In the genomic region with DNA sequence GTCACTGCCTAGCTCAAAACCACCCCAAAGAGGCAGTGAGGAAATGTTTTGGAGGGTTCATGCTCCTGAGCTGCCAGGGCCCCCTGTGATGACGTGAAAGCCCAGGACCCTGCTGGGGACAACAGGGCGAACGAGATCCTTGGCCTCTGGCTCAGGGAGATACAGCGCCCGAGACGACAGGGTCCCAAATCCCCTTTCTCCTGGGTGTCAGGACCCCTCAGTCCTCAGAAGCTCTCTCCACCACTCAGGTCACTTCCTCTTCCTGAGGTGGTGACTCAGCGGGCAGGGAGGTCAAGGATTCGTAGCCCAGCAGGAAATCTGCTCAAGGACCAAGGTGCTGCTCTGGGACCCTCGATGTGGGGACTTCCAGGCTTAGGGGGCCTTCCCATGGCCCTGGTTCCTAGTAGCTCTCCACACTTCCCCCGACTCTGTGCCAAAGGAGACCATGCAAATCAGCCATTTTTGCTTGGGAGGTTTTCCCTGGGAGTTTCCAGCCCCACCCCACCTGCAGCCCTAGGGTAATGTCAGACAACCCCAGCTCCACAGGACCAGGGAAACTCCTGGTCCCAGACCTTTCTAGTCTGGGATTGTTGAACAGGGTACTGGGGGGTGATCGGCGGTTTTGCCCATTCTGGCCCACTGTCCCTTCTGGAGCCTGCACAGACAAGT, we compare ENCODE assay signal across 1 cellular context.
A peak's percentile ranks its signal among the peaks of the same experiment; 100 is the strongest.
TF ChIP-seq lines count a peak whose summit lies in the region.

No MANE protein-coding gene starts in this region.

TF ChIP-seq in GM12878, 131 proteins besides CTCF, POLR2A, EP300 and RAD21 (continued from another document and continues in another):
- TF ChIP-seq, protein P1, sequence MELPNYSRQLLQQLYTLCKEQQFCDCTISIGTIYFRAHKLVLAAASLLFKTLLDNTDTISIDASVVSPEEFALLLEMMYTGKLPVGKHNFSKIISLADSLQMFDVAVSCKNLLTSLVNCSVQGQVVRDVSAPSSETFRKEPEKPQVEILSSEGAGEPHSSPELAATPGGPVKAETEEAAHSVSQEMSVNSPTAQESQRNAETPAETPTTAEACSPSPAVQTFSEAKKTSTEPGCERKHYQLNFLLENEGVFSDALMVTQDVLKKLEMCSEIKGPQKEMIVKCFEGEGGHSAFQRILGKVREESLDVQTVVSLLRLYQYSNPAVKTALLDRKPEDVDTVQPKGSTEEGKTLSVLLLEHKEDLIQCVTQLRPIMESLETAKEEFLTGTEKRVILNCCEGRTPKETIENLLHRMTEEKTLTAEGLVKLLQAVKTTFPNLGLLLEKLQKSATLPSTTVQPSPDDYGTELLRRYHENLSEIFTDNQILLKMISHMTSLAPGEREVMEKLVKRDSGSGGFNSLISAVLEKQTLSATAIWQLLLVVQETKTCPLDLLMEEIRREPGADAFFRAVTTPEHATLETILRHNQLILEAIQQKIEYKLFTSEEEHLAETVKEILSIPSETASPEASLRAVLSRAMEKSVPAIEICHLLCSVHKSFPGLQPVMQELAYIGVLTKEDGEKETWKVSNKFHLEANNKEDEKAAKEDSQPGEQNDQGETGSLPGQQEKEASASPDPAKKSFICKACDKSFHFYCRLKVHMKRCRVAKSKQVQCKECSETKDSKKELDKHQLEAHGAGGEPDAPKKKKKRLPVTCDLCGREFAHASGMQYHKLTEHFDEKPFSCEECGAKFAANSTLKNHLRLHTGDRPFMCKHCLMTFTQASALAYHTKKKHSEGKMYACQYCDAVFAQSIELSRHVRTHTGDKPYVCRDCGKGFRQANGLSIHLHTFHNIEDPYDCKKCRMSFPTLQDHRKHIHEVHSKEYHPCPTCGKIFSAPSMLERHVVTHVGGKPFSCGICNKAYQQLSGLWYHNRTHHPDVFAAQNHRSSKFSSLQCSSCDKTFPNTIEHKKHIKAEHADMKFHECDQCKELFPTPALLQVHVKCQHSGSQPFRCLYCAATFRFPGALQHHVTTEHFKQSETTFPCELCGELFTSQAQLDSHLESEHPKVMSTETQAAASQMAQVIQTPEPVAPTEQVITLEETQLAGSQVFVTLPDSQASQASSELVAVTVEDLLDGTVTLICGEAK (IDR thresholded peaks at IDR 0.05; ENCODE audit: borderline replicate concordance), result no peak
- TF ChIP-seq IKZF1 (conservative IDR thresholded peaks at IDR 0.05), result peak; percentile 67
- TF ChIP-seq ASH2L (IDR thresholded peaks at IDR 0.05; ENCODE audit: borderline replicate concordance, low read depth), result no peak
- TF ChIP-seq CBX5 (IDR thresholded peaks at IDR 0.05; ENCODE audit: low read depth), result no peak
- TF ChIP-seq FOXM1 (IDR thresholded peaks at IDR 0.05; ENCODE audit: low read depth, low read length), result no peak
- TF ChIP-seq, protein P2, sequence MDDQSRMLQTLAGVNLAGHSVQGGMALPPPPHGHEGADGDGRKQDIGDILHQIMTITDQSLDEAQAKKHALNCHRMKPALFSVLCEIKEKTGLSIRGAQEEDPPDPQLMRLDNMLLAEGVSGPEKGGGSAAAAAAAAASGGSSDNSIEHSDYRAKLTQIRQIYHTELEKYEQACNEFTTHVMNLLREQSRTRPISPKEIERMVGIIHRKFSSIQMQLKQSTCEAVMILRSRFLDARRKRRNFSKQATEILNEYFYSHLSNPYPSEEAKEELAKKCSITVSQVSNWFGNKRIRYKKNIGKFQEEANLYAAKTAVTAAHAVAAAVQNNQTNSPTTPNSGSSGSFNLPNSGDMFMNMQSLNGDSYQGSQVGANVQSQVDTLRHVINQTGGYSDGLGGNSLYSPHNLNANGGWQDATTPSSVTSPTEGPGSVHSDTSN (IDR thresholded peaks at IDR 0.05; ENCODE audit: insufficient replicate concordance, low read depth, low read length), result no peak
- TF ChIP-seq SMAD5 (IDR thresholded peaks at IDR 0.05; ENCODE audit: low read depth), result no peak
- TF ChIP-seq, protein P3, sequence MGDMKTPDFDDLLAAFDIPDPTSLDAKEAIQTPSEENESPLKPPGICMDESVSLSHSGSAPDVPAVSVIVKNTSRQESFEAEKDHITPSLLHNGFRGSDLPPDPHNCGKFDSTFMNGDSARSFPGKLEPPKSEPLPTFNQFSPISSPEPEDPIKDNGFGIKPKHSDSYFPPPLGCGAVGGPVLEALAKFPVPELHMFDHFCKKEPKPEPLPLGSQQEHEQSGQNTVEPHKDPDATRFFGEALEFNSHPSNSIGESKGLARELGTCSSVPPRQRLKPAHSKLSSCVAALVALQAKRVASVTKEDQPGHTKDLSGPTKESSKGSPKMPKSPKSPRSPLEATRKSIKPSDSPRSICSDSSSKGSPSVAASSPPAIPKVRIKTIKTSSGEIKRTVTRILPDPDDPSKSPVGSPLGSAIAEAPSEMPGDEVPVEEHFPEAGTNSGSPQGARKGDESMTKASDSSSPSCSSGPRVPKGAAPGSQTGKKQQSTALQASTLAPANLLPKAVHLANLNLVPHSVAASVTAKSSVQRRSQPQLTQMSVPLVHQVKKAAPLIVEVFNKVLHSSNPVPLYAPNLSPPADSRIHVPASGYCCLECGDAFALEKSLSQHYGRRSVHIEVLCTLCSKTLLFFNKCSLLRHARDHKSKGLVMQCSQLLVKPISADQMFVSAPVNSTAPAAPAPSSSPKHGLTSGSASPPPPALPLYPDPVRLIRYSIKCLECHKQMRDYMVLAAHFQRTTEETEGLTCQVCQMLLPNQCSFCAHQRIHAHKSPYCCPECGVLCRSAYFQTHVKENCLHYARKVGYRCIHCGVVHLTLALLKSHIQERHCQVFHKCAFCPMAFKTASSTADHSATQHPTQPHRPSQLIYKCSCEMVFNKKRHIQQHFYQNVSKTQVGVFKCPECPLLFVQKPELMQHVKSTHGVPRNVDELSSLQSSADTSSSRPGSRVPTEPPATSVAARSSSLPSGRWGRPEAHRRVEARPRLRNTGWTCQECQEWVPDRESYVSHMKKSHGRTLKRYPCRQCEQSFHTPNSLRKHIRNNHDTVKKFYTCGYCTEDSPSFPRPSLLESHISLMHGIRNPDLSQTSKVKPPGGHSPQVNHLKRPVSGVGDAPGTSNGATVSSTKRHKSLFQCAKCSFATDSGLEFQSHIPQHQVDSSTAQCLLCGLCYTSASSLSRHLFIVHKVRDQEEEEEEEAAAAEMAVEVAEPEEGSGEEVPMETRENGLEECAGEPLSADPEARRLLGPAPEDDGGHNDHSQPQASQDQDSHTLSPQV (IDR thresholded peaks at IDR 0.05), result no peak
- TF ChIP-seq, protein P4, sequence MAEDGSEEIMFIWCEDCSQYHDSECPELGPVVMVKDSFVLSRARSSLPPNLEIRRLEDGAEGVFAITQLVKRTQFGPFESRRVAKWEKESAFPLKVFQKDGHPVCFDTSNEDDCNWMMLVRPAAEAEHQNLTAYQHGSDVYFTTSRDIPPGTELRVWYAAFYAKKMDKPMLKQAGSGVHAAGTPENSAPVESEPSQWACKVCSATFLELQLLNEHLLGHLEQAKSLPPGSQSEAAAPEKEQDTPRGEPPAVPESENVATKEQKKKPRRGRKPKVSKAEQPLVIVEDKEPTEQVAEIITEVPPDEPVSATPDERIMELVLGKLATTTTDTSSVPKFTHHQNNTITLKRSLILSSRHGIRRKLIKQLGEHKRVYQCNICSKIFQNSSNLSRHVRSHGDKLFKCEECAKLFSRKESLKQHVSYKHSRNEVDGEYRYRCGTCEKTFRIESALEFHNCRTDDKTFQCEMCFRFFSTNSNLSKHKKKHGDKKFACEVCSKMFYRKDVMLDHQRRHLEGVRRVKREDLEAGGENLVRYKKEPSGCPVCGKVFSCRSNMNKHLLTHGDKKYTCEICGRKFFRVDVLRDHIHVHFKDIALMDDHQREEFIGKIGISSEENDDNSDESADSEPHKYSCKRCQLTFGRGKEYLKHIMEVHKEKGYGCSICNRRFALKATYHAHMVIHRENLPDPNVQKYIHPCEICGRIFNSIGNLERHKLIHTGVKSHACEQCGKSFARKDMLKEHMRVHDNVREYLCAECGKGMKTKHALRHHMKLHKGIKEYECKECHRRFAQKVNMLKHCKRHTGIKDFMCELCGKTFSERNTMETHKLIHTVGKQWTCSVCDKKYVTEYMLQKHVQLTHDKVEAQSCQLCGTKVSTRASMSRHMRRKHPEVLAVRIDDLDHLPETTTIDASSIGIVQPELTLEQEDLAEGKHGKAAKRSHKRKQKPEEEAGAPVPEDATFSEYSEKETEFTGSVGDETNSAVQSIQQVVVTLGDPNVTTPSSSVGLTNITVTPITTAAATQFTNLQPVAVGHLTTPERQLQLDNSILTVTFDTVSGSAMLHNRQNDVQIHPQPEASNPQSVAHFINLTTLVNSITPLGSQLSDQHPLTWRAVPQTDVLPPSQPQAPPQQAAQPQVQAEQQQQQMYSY (CRISPR knock-in tag; IDR thresholded peaks at IDR 0.05), result no peak
- no peak for TF ChIP-seq PML (IDR thresholded peaks at IDR 0.05; ENCODE audit: low read length)
- no peak for TF ChIP-seq RB1 (IDR thresholded peaks at IDR 0.05; ENCODE audit: borderline replicate concordance)
- no peak for TF ChIP-seq CBX3 (IDR thresholded peaks at IDR 0.05; ENCODE audit: borderline replicate concordance, low read depth)
- no peak for TF ChIP-seq FOXK2 (IDR thresholded peaks at IDR 0.05)
- no peak for TF ChIP-seq SIX5 (IDR thresholded peaks at IDR 0.05; ENCODE audit: low read depth, low read length, severe bottlenecking)
- no peak for TF ChIP-seq ESRRA (IDR thresholded peaks at IDR 0.05; ENCODE audit: low read length)
- TF ChIP-seq YY1 (IDR thresholded peaks at IDR 0.05; ENCODE audit: low read depth, low read length), result peak; percentile 57
- TF ChIP-seq TBL1XR1 (IDR thresholded peaks at IDR 0.05; ENCODE audit: low read depth, low read length), result no peak
- TF ChIP-seq BRCA1 (IDR thresholded peaks at IDR 0.05; ENCODE audit: low read depth, low read length), result no peak
- no peak for TF ChIP-seq WRNIP1 (IDR thresholded peaks at IDR 0.05; ENCODE audit: borderline replicate concordance, low read depth, low read length)
- TF ChIP-seq, protein P5, sequence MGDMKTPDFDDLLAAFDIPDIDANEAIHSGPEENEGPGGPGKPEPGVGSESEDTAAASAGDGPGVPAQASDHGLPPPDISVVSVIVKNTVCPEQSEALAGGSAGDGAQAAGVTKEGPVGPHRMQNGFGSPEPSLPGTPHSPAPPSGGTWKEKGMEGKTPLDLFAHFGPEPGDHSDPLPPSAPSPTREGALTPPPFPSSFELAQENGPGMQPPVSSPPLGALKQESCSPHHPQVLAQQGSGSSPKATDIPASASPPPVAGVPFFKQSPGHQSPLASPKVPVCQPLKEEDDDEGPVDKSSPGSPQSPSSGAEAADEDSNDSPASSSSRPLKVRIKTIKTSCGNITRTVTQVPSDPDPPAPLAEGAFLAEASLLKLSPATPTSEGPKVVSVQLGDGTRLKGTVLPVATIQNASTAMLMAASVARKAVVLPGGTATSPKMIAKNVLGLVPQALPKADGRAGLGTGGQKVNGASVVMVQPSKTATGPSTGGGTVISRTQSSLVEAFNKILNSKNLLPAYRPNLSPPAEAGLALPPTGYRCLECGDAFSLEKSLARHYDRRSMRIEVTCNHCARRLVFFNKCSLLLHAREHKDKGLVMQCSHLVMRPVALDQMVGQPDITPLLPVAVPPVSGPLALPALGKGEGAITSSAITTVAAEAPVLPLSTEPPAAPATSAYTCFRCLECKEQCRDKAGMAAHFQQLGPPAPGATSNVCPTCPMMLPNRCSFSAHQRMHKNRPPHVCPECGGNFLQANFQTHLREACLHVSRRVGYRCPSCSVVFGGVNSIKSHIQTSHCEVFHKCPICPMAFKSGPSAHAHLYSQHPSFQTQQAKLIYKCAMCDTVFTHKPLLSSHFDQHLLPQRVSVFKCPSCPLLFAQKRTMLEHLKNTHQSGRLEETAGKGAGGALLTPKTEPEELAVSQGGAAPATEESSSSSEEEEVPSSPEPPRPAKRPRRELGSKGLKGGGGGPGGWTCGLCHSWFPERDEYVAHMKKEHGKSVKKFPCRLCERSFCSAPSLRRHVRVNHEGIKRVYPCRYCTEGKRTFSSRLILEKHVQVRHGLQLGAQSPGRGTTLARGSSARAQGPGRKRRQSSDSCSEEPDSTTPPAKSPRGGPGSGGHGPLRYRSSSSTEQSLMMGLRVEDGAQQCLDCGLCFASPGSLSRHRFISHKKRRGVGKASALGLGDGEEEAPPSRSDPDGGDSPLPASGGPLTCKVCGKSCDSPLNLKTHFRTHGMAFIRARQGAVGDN (IDR thresholded peaks at IDR 0.05), result no peak
- no peak for TF ChIP-seq ZSCAN29 (IDR thresholded peaks at IDR 0.05)
- TF ChIP-seq CHD1 (IDR thresholded peaks at IDR 0.05; ENCODE audit: low read depth, low read length), result no peak
- TF ChIP-seq TARDBP (IDR thresholded peaks at IDR 0.05; ENCODE audit: borderline replicate concordance), result no peak
- TF ChIP-seq, protein P6, sequence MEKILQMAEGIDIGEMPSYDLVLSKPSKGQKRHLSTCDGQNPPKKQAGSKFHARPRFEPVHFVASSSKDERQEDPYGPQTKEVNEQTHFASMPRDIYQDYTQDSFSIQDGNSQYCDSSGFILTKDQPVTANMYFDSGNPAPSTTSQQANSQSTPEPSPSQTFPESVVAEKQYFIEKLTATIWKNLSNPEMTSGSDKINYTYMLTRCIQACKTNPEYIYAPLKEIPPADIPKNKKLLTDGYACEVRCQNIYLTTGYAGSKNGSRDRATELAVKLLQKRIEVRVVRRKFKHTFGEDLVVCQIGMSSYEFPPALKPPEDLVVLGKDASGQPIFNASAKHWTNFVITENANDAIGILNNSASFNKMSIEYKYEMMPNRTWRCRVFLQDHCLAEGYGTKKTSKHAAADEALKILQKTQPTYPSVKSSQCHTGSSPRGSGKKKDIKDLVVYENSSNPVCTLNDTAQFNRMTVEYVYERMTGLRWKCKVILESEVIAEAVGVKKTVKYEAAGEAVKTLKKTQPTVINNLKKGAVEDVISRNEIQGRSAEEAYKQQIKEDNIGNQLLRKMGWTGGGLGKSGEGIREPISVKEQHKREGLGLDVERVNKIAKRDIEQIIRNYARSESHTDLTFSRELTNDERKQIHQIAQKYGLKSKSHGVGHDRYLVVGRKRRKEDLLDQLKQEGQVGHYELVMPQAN (conservative IDR thresholded peaks at IDR 0.05), result no peak
- no peak for TF ChIP-seq HCFC1 (IDR thresholded peaks at IDR 0.05; ENCODE audit: low read length)
- TF ChIP-seq, protein P7, sequence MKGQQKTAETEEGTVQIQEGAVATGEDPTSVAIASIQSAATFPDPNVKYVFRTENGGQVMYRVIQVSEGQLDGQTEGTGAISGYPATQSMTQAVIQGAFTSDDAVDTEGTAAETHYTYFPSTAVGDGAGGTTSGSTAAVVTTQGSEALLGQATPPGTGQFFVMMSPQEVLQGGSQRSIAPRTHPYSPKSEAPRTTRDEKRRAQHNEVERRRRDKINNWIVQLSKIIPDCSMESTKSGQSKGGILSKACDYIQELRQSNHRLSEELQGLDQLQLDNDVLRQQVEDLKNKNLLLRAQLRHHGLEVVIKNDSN (IDR thresholded peaks at IDR 0.05; ENCODE audit: borderline replicate concordance, extremely low read length, insufficient read depth, low read depth, low read length), result no peak
- TF ChIP-seq, protein P8, sequence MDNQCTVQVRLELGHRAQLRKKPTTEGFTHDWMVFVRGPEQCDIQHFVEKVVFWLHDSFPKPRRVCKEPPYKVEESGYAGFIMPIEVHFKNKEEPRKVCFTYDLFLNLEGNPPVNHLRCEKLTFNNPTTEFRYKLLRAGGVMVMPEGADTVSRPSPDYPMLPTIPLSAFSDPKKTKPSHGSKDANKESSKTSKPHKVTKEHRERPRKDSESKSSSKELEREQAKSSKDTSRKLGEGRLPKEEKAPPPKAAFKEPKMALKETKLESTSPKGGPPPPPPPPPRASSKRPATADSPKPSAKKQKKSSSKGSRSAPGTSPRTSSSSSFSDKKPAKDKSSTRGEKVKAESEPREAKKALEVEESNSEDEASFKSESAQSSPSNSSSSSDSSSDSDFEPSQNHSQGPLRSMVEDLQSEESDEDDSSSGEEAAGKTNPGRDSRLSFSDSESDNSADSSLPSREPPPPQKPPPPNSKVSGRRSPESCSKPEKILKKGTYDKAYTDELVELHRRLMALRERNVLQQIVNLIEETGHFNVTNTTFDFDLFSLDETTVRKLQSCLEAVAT (IDR thresholded peaks at IDR 0.05), result no peak
- no peak for TF ChIP-seq ZNF622 (IDR thresholded peaks at IDR 0.05)
- no peak for TF ChIP-seq MYC (IDR thresholded peaks at IDR 0.05; ENCODE audit: insufficient read depth, insufficient read length, insufficient replicate concordance, low read length, severe bottlenecking)
- no peak for TF ChIP-seq TCF12 (IDR thresholded peaks at IDR 0.05; ENCODE audit: low read depth, low read length)
- no peak for TF ChIP-seq MYB (IDR thresholded peaks at IDR 0.05; ENCODE audit: borderline replicate concordance, low read depth, low read length)
- no peak for TF ChIP-seq SMARCA5 (IDR thresholded peaks at IDR 0.05)
- 0 out of 2 replicates have a peak, but pooled peaks have one; percentile 3 for TF ChIP-seq BCL11A (IDR thresholded peaks at IDR 0.05; ENCODE audit: low read depth, low read length)
